ENCODE assay signal across 8 cellular contexts in genomic region chr6:292506-293184, GRCh38. TPM values are rescaled to one million over a fixed set of nuclear protein-coding genes. Genes with fewer than 3 reads are reported as not detected.
DNase-seq lines count a peak whose midpoint lies in the region; ATAC-seq, FAIRE-seq and TF ChIP-seq lines count a peak whose summit lies in the region.

No MANE protein-coding gene starts in this region.

- intact Hi-C loops in CD4-positive, alpha-beta T cell (cut with DNase I, micrococcal nuclease) = loop anchor here (2.0 to 5.0 kb wide), 3 partner anchors 56 to 400 kb away; partner anchors contain the start of gene EXOC2 (in 1 of the 2)

- peak overlapping the region; percentile 97 for H3K4me3 Mint-ChIP-seq in CD4-positive, alpha-beta T cell
- H3K4me3 Mint-ChIP-seq in activated T-cell treated with anti-CD3 and anti-CD28 coated beads, Interleukin-2, amount 50 U/mL, for 72 hours = peak overlapping the region; percentile 85 to 88
- peak overlapping the region; percentile 94 for H3K4me3 Mint-ChIP-seq in progenitor cell of endocrine pancreas (ENCODE audit: low read depth)

- H3K4me1 Mint-ChIP-seq in CD4-positive, alpha-beta T cell (ENCODE audit: low read depth) = peaks cover 56% of the 10 kb centered on the region
- H3K4me1 Mint-ChIP-seq in activated T-cell treated with anti-CD3 and anti-CD28 coated beads, Interleukin-2, amount 50 U/mL, for 72 hours (ENCODE audit: low read depth) = peaks cover 69% of the 10 kb centered on the region
- peaks cover 20% of the 10 kb centered on the region for H3K4me1 Mint-ChIP-seq in progenitor cell of endocrine pancreas (ENCODE audit: low read depth)

- peaks cover 13% of the 10 kb centered on the region for H3K36me3 Mint-ChIP-seq in CD4-positive, alpha-beta T cell (ENCODE audit: low read depth)
- H3K36me3 Mint-ChIP-seq in activated T-cell treated with anti-CD3 and anti-CD28 coated beads, Interleukin-2, amount 50 U/mL, for 72 hours (ENCODE audit: insufficient read depth in 2 of 2) = peaks cover 4 to 6% of the 10 kb centered on the region in 2 donors
- H3K36me3 Mint-ChIP-seq in progenitor cell of endocrine pancreas (ENCODE audit: insufficient read depth) = no peaks in the 10 kb centered on the region

- CTCF ChIA-PET in CD4-positive, alpha-beta T cell (lab: Charles Lee) = no interaction called here

- H3K27ac Mint-ChIP-seq in CD4-positive, alpha-beta T cell = peak overlapping the region; percentile 95
- H3K27ac Mint-ChIP-seq in activated T-cell treated with anti-CD3 and anti-CD28 coated beads, Interleukin-2, amount 50 U/mL, for 72 hours = peak overlapping the region; percentile 75
- H3K27ac Mint-ChIP-seq in progenitor cell of endocrine pancreas = peak overlapping the region; percentile 97

- FAIRE-seq in urothelium cell line (lab: Jason Lieb, UNC) = no peak

- in situ Hi-C loops in KBM-7 (cut with MboI; ENCODE audit: low pct_unique_long_range_greater_than_20kb, low sequenced_read_pairs) = no loop called here

- H3K27me3 Mint-ChIP-seq in CD4-positive, alpha-beta T cell = no peaks in the 10 kb centered on the region
- no peaks in the 10 kb centered on the region for H3K27me3 Mint-ChIP-seq in activated T-cell treated with anti-CD3 and anti-CD28 coated beads, Interleukin-2, amount 50 U/mL, for 72 hours (ENCODE audit: low read depth)
- H3K27me3 Mint-ChIP-seq in progenitor cell of endocrine pancreas = peaks cover 7% of the 10 kb centered on the region

- peak overlapping the region; percentile 84 for H3K27ac ChIP-seq in CD4-positive, alpha-beta T cell (ENCODE audit: low read depth, low read length)

- POLR2A ChIA-PET in CD4-positive, alpha-beta T cell (lab: Charles Lee) = interaction anchor here (0.5 to 1.9 kb wide), 12 partner anchors 8 to 232 kb away, joined by 3 to 7 read pairs (median 4); no protein-coding TSS in a partner anchor

- TF ChIP-seq CTCF in CD4-positive, alpha-beta T cell (IDR thresholded peaks at IDR 0.05) = no peak
- no peak for TF ChIP-seq CTCF in progenitor cell of endocrine pancreas (IDR thresholded peaks at IDR 0.05; ENCODE audit: unreplicated experiment)

- H3K9me3 Mint-ChIP-seq in CD4-positive, alpha-beta T cell = no peaks in the 10 kb centered on the region
- peaks cover 0 to 2% of the 10 kb centered on the region in 2 donors for H3K9me3 Mint-ChIP-seq in activated T-cell treated with anti-CD3 and anti-CD28 coated beads, Interleukin-2, amount 50 U/mL, for 72 hours
- peaks cover 19% of the 10 kb centered on the region for H3K9me3 Mint-ChIP-seq in progenitor cell of endocrine pancreas (ENCODE audit: low read depth)

- H3K27me3 ChIP-seq in CD4-positive, alpha-beta T cell (ENCODE audit: control insufficient read depth, insufficient read depth, low read length) = no peaks in the 10 kb centered on the region

- peak; percentile 62 for ATAC-seq in CD4-positive, alpha-beta T cell (ENCODE audit: poor library complexity)
- ATAC-seq in GM21529 (IDR thresholded peaks at IDR 0.05; ENCODE audit: unreplicated experiment) = peak; percentile 33
- ATAC-seq in activated T-cell treated with anti-CD3 and anti-CD28 coated beads, Interleukin-2, amount 50 U/mL, for 72 hours (replicated peaks in 1 of 2) = peak; percentile 45 to 46

- no peaks in the 10 kb centered on the region for H3K9me3 ChIP-seq in CD4-positive, alpha-beta T cell (ENCODE audit: control insufficient read depth, low read length)

- peak; percentile 60 to 81 (median 73) for DNase-seq in CD4-positive, alpha-beta T cell
- DNase-seq in KBM-7 = peak; percentile 90
- peak; percentile 79 to 82 for DNase-seq in activated T-cell treated with anti-CD3 and anti-CD28 coated beads, Interleukin-2, amount 50 U/mL, for 72 hours
- DNase-seq in glomerular visceral epithelial cell (ENCODE audit: extremely low spot score) = peak; percentile 66
- DNase-seq in progenitor cell of endocrine pancreas (ENCODE audit: low spot score, unreplicated experiment) = peak; percentile 45
- peak; percentile 48 for DNase-seq in urothelium cell line (ENCODE audit: low spot score)
- DNase-seq in NCI-H345 treated with DMSO at 0.1 percent for 48 hours (lab: John Stamatoyannopoulos, UW; ENCODE audit: unreplicated experiment) = no peak

RNA-seq across cellular contexts. Expression of gene DUSP22, which starts 0.4 kb away (rescaled TPM):
- 10 to 100 TPM; 25.4 to 26.3 TPM for total RNA-seq in CD4-positive, alpha-beta T cell
- total RNA-seq in activated T-cell treated with anti-CD3 and anti-CD28 coated beads, Interleukin-2, amount 50 U/mL, for 72 hours = 10 to 100 TPM; 43.6 to 48.6 TPM
- total RNA-seq in progenitor cell of endocrine pancreas = 39.0 and 40.4 TPM in 2 replicates
